In the genomic region with DNA sequence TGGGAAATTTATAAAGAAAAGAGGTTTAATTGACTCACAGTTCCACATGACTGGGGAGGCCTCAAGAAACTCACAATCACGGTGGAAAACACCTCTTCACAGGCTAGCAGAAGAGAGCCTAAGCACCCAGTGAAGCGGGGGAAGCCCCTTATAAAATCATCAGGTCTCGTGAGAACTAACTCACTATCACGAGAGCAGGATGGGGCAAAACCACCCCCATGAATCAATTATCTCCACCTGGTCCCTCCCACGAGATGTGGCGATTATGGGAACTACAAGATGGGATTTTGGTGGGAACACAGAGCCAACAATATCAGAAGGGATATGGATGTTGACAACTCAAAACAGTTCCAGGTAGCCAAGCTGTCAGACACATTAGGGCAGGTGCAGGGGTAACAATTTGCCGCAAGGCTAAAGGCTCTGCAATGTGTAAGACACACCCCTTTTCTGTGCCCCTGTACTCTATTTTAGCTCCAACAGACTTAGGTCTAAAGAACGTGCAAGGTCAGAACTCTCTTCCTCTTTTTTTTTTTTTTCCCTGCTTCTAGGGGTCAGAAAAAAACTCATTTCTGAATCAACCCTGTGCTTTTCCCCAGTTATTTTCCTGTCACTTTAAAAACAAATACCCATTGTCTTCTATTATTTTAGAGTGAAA, we compare ENCODE assay signal across 1 cellular context.
TF ChIP-seq lines count a peak whose summit lies in the region.

No MANE protein-coding gene starts in this region.

TF ChIP-seq in HCT116, 20 proteins besides CTCF, POLR2A, EP300 and RAD21:
- no peak for TF ChIP-seq FOSL1 (IDR thresholded peaks at IDR 0.05; ENCODE audit: low read depth)
- no peak for TF ChIP-seq TCF7L2 (IDR thresholded peaks at IDR 0.05; ENCODE audit: borderline replicate concordance, extremely low read depth, insufficient read depth, insufficient read length)
- TF ChIP-seq JUND (IDR thresholded peaks at IDR 0.05), result no peak
- TF ChIP-seq, protein P1, sequence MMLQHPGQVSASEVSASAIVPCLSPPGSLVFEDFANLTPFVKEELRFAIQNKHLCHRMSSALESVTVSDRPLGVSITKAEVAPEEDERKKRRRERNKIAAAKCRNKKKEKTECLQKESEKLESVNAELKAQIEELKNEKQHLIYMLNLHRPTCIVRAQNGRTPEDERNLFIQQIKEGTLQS (IDR thresholded peaks at IDR 0.05), result no peak
- no peak for TF ChIP-seq ELF1 (IDR thresholded peaks at IDR 0.05; ENCODE audit: borderline replicate concordance, low read depth)
- TF ChIP-seq SIN3A (IDR thresholded peaks at IDR 0.05; ENCODE audit: low read depth), result no peak
- no peak for TF ChIP-seq SRF (IDR thresholded peaks at IDR 0.05; ENCODE audit: low read depth)
- TF ChIP-seq POLR2AphosphoS5 (IDR thresholded peaks at IDR 0.05; ENCODE audit: low read depth, low read length), result no peak
- no peak for TF ChIP-seq EGR1 (IDR thresholded peaks at IDR 0.05; ENCODE audit: low read depth)
